28 cellular contexts compared by ENCODE assay signal in genomic region chr5:38458174-38458573, GRCh38.
"Had no signal": no experiment of that assay in that cellular context is flagged by ENCODE, and none has a peak within 500 bp of the region (broad histone marks: within the 10 kb centered on the region; RNA-seq: fewer than 3 reads in every experiment).

No MANE protein-coding gene starts in this region.

- DNase-seq: heart left ventricle; hypothalamus; immature natural killer cell; kidney; left colon; left lung; lower lobe of right lung; mammary epithelial cell; mesendoderm; naive B cell; pancreas; posterior cingulate gyrus; retina; right cardiac atrium; stimulated activated CD4-positive, alpha-beta T cell treated with anti-CD3 and anti-CD28 coated beads, Interleukin-2, amount 100 ng/mL, for 24 hours; stimulated activated CD4-positive, alpha-beta T cell treated with anti-CD3 and anti-CD28 coated beads, Interleukin-4, amount 100 ng/mL, for 24 hours; stimulated activated naive CD4-positive, alpha-beta T cell; tibial artery; trophoblast cell; upper lobe of right lung had no signal

- H3K4me3 Mint-ChIP-seq: immature natural killer cell; mesothelial cell of epicardium; naive B cell; natural killer cell treated with Interleukin-12 subunit alpha and Interleukin-12 subunit beta and Interleukin-15 and Interleukin-18, amount 100 ng/mL, for 72 hours; stimulated activated effector memory CD8-positive, alpha-beta T cell treated with anti-CD3 and anti-CD28 coated beads, Interleukin-12 subunit alpha, Interleukin-12 subunit beta, amount 100 ng/mL, for 72 hours; stimulated activated naive CD8-positive, alpha-beta T cell treated with anti-CD3 and anti-CD28 coated beads, Interleukin-15, Interleukin-2, amounts not matched to agents 100 ng/mL and 50 ng/mL, for 24 hours had no signal

- H3K9me3 ChIP-seq: heart left ventricle, left lung, lower lobe of right lung, pancreas, prostate gland, suprapubic skin, thoracic aorta, tibial artery, upper lobe of right lung had no signal

- H3K36me3 ChIP-seq: left lung, lower lobe of right lung, pancreas, prostate gland, suprapubic skin, thoracic aorta, upper lobe of right lung had no signal

- H3K9me3 Mint-ChIP-seq: mesothelial cell of epicardium; natural killer cell treated with Interleukin-12 subunit alpha and Interleukin-12 subunit beta and Interleukin-15 and Interleukin-18, amount 100 ng/mL, for 72 hours; stimulated activated effector memory CD8-positive, alpha-beta T cell treated with anti-CD3 and anti-CD28 coated beads, Interleukin-12 subunit alpha, Interleukin-12 subunit beta, amount 100 ng/mL, for 72 hours; stimulated activated naive CD8-positive, alpha-beta T cell treated with anti-CD3 and anti-CD28 coated beads, Interleukin-15, Interleukin-2, amounts not matched to agents 100 ng/mL and 50 ng/mL, for 24 hours had no signal

- H3K27me3 ChIP-seq: pancreas, suprapubic skin, tibial artery, upper lobe of right lung had no signal

- H3K4me2 ChIP-seq: smooth muscle cell had no signal

- H3K36me3 Mint-ChIP-seq: immature natural killer cell, mesothelial cell of epicardium had no signal

- H3K27ac ChIP-seq: heart left ventricle, left lung, lower lobe of right lung, pancreas, prostate gland, suprapubic skin, thoracic aorta, tibial artery, upper lobe of right lung had no signal

- H3K4me1 ChIP-seq: pancreas, prostate gland, upper lobe of right lung had no signal

- H3K4me3 ChIP-seq: heart left ventricle, left lung, lower lobe of right lung, pancreas, prostate gland, smooth muscle cell, suprapubic skin, thoracic aorta, tibial artery, upper lobe of right lung had no signal

- H3K4me1 Mint-ChIP-seq: mesothelial cell of epicardium had no signal

- H3K27ac Mint-ChIP-seq: immature natural killer cell; mesothelial cell of epicardium; natural killer cell treated with Interleukin-12 subunit alpha and Interleukin-12 subunit beta and Interleukin-15 and Interleukin-18, amount 100 ng/mL, for 72 hours; stimulated activated effector memory CD8-positive, alpha-beta T cell treated with anti-CD3 and anti-CD28 coated beads, Interleukin-12 subunit alpha, Interleukin-12 subunit beta, amount 100 ng/mL, for 72 hours; stimulated activated naive CD8-positive, alpha-beta T cell treated with anti-CD3 and anti-CD28 coated beads, Interleukin-15, Interleukin-2, amounts not matched to agents 100 ng/mL and 50 ng/mL, for 24 hours had no signal
